ENCODE assay signal across 25 cellular contexts in genomic region chr2:55138045-55138444, GRCh38.
DNase-seq lines count a peak whose midpoint lies in the region; ATAC-seq and TF ChIP-seq lines count a peak whose summit lies in the region.
"Had no signal": no experiment of that assay in that cellular context is flagged by ENCODE, and none has a peak within 500 bp of the region (broad histone marks: within the 10 kb centered on the region; RNA-seq: fewer than 3 reads in every experiment).

No MANE protein-coding gene starts in this region.

- no peak for TF ChIP-seq POLR2A in esophagus squamous epithelium (IDR thresholded peaks at IDR 0.05)
- TF ChIP-seq POLR2A in stomach (IDR thresholded peaks at IDR 0.05), result no peak

- H3K4me1 ChIP-seq in BLaER1 treated with 17β-estradiol and CSF1 and Interleukin-3, amounts not matched to agents 10 nM and 100 nM, result peaks cover 46 to 76% (median 56%) of the 10 kb centered on the region in 10 experiments
- H3K4me1 ChIP-seq in Panc1 (ENCODE audit: control insufficient read depth, insufficient read depth, low read length) (peaks cover 17% of the 10 kb centered on the region), esophagus squamous epithelium (peaks cover 13 to 68% (median 25%) of the 10 kb centered on the region in 3 donors), stomach (peaks cover 41 to 89% (median 63%) of the 10 kb centered on the region in 4 donors)

- H3K9me3 Mint-ChIP-seq in progenitor cell of endocrine pancreas (ENCODE audit: low read depth), result no peaks in the 10 kb centered on the region
- H3K9me3 Mint-ChIP-seq: activated B cell treated with CpG ODN at 0.5 μM for 24 hours; activated T-helper 2 cell treated with anti-CD3 and anti-CD28 coated beads, Interferon-gamma antibody, Interleukin-2, Interleukin-4, amounts not matched to agents 10 μg/mL and 5 μg/mL and 100 μg/mL, durations not matched to agents 14 hours and 24 hours and 36 hours; endodermal cell; naive thymus-derived CD8-positive, alpha-beta T cell had no signal

- in situ Hi-C loops in Panc1 (cut with HindIII; ENCODE audit: low pct_unique_long_range_greater_than_20kb, low sequenced_read_pairs) (no loop called here), GM13977 (cut with MboI; ENCODE audit: low pct_unique_long_range_greater_than_20kb, low sequenced_read_pairs, unreplicated experiment) (no loop called here)

- POLR2A ChIA-PET in Panc1 (lab: Charles Lee), result no interaction called here

- peak overlapping the region in 1 of 11 experiments; percentile 69; a peak in 1 of 22 replicates for H3K9ac ChIP-seq in BLaER1 treated with 17β-estradiol and CSF1 and Interleukin-3, amounts not matched to agents 10 nM and 100 nM

- ATAC-seq in Panc1, result no peak
- ATAC-seq: A549; naive thymus-derived CD8-positive, alpha-beta T cell; Right ventricle myocardium inferior had no signal

- H3K4me2 ChIP-seq in BLaER1 treated with 17β-estradiol and CSF1 and Interleukin-3, amounts not matched to agents 10 nM and 100 nM, result peak overlapping the region; percentile 75 to 97 (median 92)
- H3K4me2 ChIP-seq: A549 had no signal

- TF ChIP-seq CTCF in Panc1 (IDR thresholded peaks at IDR 0.05) (no peak), esophagus squamous epithelium (IDR thresholded peaks at IDR 0.05) (no peak), stomach (IDR thresholded peaks at IDR 0.05) (no peak), GM13977 (IDR thresholded peaks at IDR 0.05; ENCODE audit: extremely low read depth, insufficient read depth, missing control alignments) (no peak), progenitor cell of endocrine pancreas (IDR thresholded peaks at IDR 0.05; ENCODE audit: unreplicated experiment) (no peak)

- no peaks in the 10 kb centered on the region for H3K9me3 ChIP-seq in BLaER1 treated with 17β-estradiol and CSF1 and Interleukin-3, amounts not matched to agents 10 nM and 100 nM (replicated peaks in 1 of 11)
- H3K9me3 ChIP-seq in Panc1 (ENCODE audit: control insufficient read depth, insufficient read depth, low read depth, low read length) (no peaks in the 10 kb centered on the region), esophagus squamous epithelium (no peaks in the 10 kb centered on the region), stomach (no peaks in the 10 kb centered on the region)
- H3K9me3 ChIP-seq: A549, thoracic aorta had no signal

- H4K20me1 ChIP-seq in BLaER1 treated with 17β-estradiol and CSF1 and Interleukin-3, amounts not matched to agents 10 nM and 100 nM, result no peaks in the 10 kb centered on the region

- no peak overlapping the region for H3K4me3 Mint-ChIP-seq in progenitor cell of endocrine pancreas (ENCODE audit: low read depth)
- H3K4me3 Mint-ChIP-seq: activated B cell treated with CpG ODN at 0.5 μM for 24 hours; endodermal cell; naive thymus-derived CD8-positive, alpha-beta T cell had no signal

- intact Hi-C loops in Panc1 (cut with micrococcal nuclease; ENCODE audit: unreplicated experiment), result no loop called here
- intact Hi-C loops in esophagus squamous epithelium (cut with DNase I), result no loop called here
- intact Hi-C loops in stomach (cut with DNase I; ENCODE audit: low total_unique reads), result no loop called here

- peak overlapping the region in 3 of 11 experiments; percentile 83 to 87 (median 87); a peak in 6 of 22 replicates for H3K27ac ChIP-seq in BLaER1 treated with 17β-estradiol and CSF1 and Interleukin-3, amounts not matched to agents 10 nM and 100 nM
- peak overlapping the region; percentile 24; the same call in 1 of the 2 replicates for H3K27ac ChIP-seq in Panc1 (ENCODE audit: low read length)
- peak overlapping the region in 3 of 4 donors; percentile 1 to 60 (median 52) for H3K27ac ChIP-seq in esophagus squamous epithelium
- H3K27ac ChIP-seq in stomach, result peak overlapping the region; percentile 12 to 74 (median 46)
- H3K27ac ChIP-seq: A549, thoracic aorta had no signal

- WGBS in esophagus squamous epithelium, 2 donors, result 51 to 76% methylated on average over 5 of the region's 5 CpGs
- 17 to 40% (median 23%) methylated on average over 5 of the region's 5 CpGs for WGBS in stomach, 5 donors

- no peak overlapping the region for H3K4me3 ChIP-seq in BLaER1 treated with 17β-estradiol and CSF1 and Interleukin-3, amounts not matched to agents 10 nM and 100 nM
- H3K4me3 ChIP-seq in Panc1 (ENCODE audit: low read depth in 2 of 2, low read length in 2 of 2) (no peak overlapping the region), esophagus squamous epithelium (no peak overlapping the region), stomach (no peak overlapping the region)
- H3K4me3 ChIP-seq: A549, thoracic aorta had no signal

- CTCF ChIA-PET in Panc1 (lab: Charles Lee), result no interaction called here

- H3K36me3 Mint-ChIP-seq in progenitor cell of endocrine pancreas (ENCODE audit: insufficient read depth), result no peaks in the 10 kb centered on the region

- peaks cover 43% of the 10 kb centered on the region for H3K4me1 Mint-ChIP-seq in progenitor cell of endocrine pancreas (ENCODE audit: low read depth)

- H3K27ac Mint-ChIP-seq in progenitor cell of endocrine pancreas, result no peak overlapping the region
- H3K27ac Mint-ChIP-seq: activated B cell treated with CpG ODN at 0.5 μM for 24 hours; activated T-helper 2 cell treated with anti-CD3 and anti-CD28 coated beads, Interferon-gamma antibody, Interleukin-2, Interleukin-4, amounts not matched to agents 10 μg/mL and 5 μg/mL and 100 μg/mL, durations not matched to agents 14 hours and 24 hours and 36 hours; endodermal cell had no signal

- no peaks in the 10 kb centered on the region for H3K36me3 ChIP-seq in BLaER1 treated with 17β-estradiol and CSF1 and Interleukin-3, amounts not matched to agents 10 nM and 100 nM
- H3K36me3 ChIP-seq in Panc1 (ENCODE audit: control insufficient read depth, insufficient read depth, low read length), result no peaks in the 10 kb centered on the region
- H3K36me3 ChIP-seq in esophagus squamous epithelium, result no peaks in the 10 kb centered on the region
- no peaks in the 10 kb centered on the region for H3K36me3 ChIP-seq in stomach
- H3K36me3 ChIP-seq: thoracic aorta had no signal

- BruUV-seq in Panc1 (replicated peaks; lab: Mats Ljungman, UMichigan), result no TSS peak

- no peak for DNase-seq in Panc1 (ENCODE audit: low read depth, low spot score)
- no peak for DNase-seq in esophagus squamous epithelium (lab: John Stamatoyannopoulos, UW)
- no peak for DNase-seq in stomach
- DNase-seq in GM13977 (ENCODE audit: low spot score), result no peak
- no peak for DNase-seq in NCI-H526 treated with DMSO at 0.1 percent for 48 hours (lab: John Stamatoyannopoulos, UW)
- DNase-seq in progenitor cell of endocrine pancreas (ENCODE audit: low spot score, unreplicated experiment), result no peak
- DNase-seq in COLO668 (lab: John Stamatoyannopoulos, UW; ENCODE audit: unreplicated experiment), result no peak
- DNase-seq: activated B cell treated with CpG ODN at 0.5 μM for 24 hours; activated CD4-positive, alpha-beta T cell treated with anti-CD3 and anti-CD28 coated beads, Interleukin-2, amount 50 U/mL, for 4 hours; activated CD8-positive, alpha-beta memory T cell treated with anti-CD3 and anti-CD28 coated beads, Interleukin-2, amount 50 U/mL, for 48 hours; DMS153; endodermal cell; GDM1; glutamatergic neuron; Karpas-422; naive thymus-derived CD8-positive, alpha-beta T cell; NCI-H187; right cardiac atrium; stimulated activated CD4-positive, alpha-beta T cell treated with anti-CD3 and anti-CD28 coated beads, Interleukin-15, amount 100 ng/mL, for 24 hours; T-helper 9 cell had no signal

- H3K27me3 ChIP-seq in BLaER1 treated with 17β-estradiol and CSF1 and Interleukin-3, amounts not matched to agents 10 nM and 100 nM, result no peaks in the 10 kb centered on the region
- H3K27me3 ChIP-seq in Panc1 (ENCODE audit: control insufficient read depth, insufficient read depth, low read length), result no peaks in the 10 kb centered on the region
- H3K27me3 ChIP-seq in esophagus squamous epithelium, result no peaks in the 10 kb centered on the region
- H3K27me3 ChIP-seq in stomach, result no peaks in the 10 kb centered on the region

- no peaks in the 10 kb centered on the region for H3K27me3 Mint-ChIP-seq in progenitor cell of endocrine pancreas
- H3K27me3 Mint-ChIP-seq: activated B cell treated with CpG ODN at 0.5 μM for 24 hours; naive thymus-derived CD8-positive, alpha-beta T cell had no signal

- no peak for TF ChIP-seq EP300 in stomach (IDR thresholded peaks at IDR 0.05)
